Comparison of ENCODE assay signal across 1 cellular context in genomic region chr17:59154721-59155438, GRCh38.
TF ChIP-seq lines count a peak whose summit lies in the region.

Gene SKA2, minus strand, starts transcription at chr17:59155186. Its CDS starts 23 bp downstream, at chr17:59155163.

TF ChIP-seq in A549, 52 proteins besides CTCF, POLR2A, EP300 and RAD21 (continued from another document):
- TF ChIP-seq REST (IDR thresholded peaks at IDR 0.05) = peak; percentile 62
- TF ChIP-seq HMGXB4 (CRISPR knock-in tag; IDR thresholded peaks at IDR 0.05; ENCODE audit: borderline replicate concordance) = no peak
- peak; percentile 31; the same call in 1 of the 3 replicates for TF ChIP-seq BCL3 (IDR thresholded peaks at IDR 0.05)
- no peak for TF ChIP-seq EHMT2 (IDR thresholded peaks at IDR 0.05; ENCODE audit: low read depth)
- no peak for TF ChIP-seq SMC3 (IDR thresholded peaks at IDR 0.05)
- TF ChIP-seq MAZ (IDR thresholded peaks at IDR 0.05; ENCODE audit: borderline replicate concordance, low read depth, low read length) = no peak
- TF ChIP-seq BHLHE40 (IDR thresholded peaks at IDR 0.05; ENCODE audit: low read depth, low read length) = no peak
- TF ChIP-seq HOXB5 (CRISPR knock-in tag; IDR thresholded peaks at IDR 0.05) = peak; percentile 94
- TF ChIP-seq ZSCAN20 (CRISPR knock-in tag; IDR thresholded peaks at IDR 0.05) = peak; percentile 88
- TF ChIP-seq MAFK (IDR thresholded peaks at IDR 0.05; ENCODE audit: partially characterized antibody) = peak; percentile 59
- TF ChIP-seq HOXB13 (CRISPR knock-in tag; IDR thresholded peaks at IDR 0.05; ENCODE audit: low read depth) = peak; percentile 94
- peak; percentile 93 for TF ChIP-seq ATOH8 (CRISPR knock-in tag; IDR thresholded peaks at IDR 0.05; ENCODE audit: low read depth)
- no peak for TF ChIP-seq NR3C1 (IDR thresholded peaks at IDR 0.05)
- TF ChIP-seq E2F6 (IDR thresholded peaks at IDR 0.05; ENCODE audit: borderline replicate concordance, low read depth) = peak; percentile 83; the same call in 1 of the 2 replicates
- TF ChIP-seq HOXA7 (CRISPR knock-in tag; IDR thresholded peaks at IDR 0.05) = no peak
- TF ChIP-seq PHF8 (IDR thresholded peaks at IDR 0.05; ENCODE audit: borderline replicate concordance, low read depth) = peak; percentile 79
- TF ChIP-seq SREBF2 (IDR thresholded peaks at IDR 0.05) = peak; percentile 34; the same call in 1 of the 2 replicates
- TF ChIP-seq RCOR1 (IDR thresholded peaks at IDR 0.05; ENCODE audit: low read depth, low read length) = no peak
- TF ChIP-seq ELK1 (IDR thresholded peaks at IDR 0.05; ENCODE audit: low read depth, low read length) = no peak
- TF ChIP-seq RFX5 (IDR thresholded peaks at IDR 0.05) = peak; percentile 89
- TF ChIP-seq MYC (IDR thresholded peaks at IDR 0.05; ENCODE audit: borderline replicate concordance, low read length) = no peak; the same call in 1 of the 2 replicates
- no peak for TF ChIP-seq HES2 (IDR thresholded peaks at IDR 0.05)
- TF ChIP-seq CHD2 (IDR thresholded peaks at IDR 0.05; ENCODE audit: low read length, partially characterized antibody) = peak; percentile 13
